Comparison of ENCODE assay signal across 17 cellular contexts in genomic region chr9:129058965-129059795, GRCh38. TPM values are rescaled to one million over a fixed set of nuclear protein-coding genes. Genes with fewer than 3 reads are reported as not detected.
DNase-seq lines count a peak whose midpoint lies in the region; ATAC-seq and TF ChIP-seq lines count a peak whose summit lies in the region.
"Had no signal": no experiment of that assay in that cellular context is flagged by ENCODE, and none has a peak within 500 bp of the region (broad histone marks: within the 10 kb centered on the region; RNA-seq: fewer than 3 reads in every experiment).

No MANE protein-coding gene starts in this region.

- no peak overlapping the region for H3K4me3 ChIP-seq in NB4 (ENCODE audit: low read depth, low read length)
- H3K4me3 ChIP-seq: ovary, SK-N-MC, uterus had no signal

- no peaks in the 10 kb centered on the region for H3K4me1 Mint-ChIP-seq in activated CD8-positive, alpha-beta memory T cell treated with anti-CD3 and anti-CD28 coated beads, Interleukin-2, amount 10 ng/mL, durations not matched to agents 7 days and 5 days
- H3K4me1 Mint-ChIP-seq in endothelial cell (ENCODE audit: unreplicated experiment), result no peaks in the 10 kb centered on the region
- H3K4me1 Mint-ChIP-seq in activated T-helper 2 cell treated with anti-CD3 and anti-CD28 coated beads, Interferon-gamma antibody, Interleukin-2, Interleukin-4, amounts not matched to agents 10 μg/mL and 5 μg/mL and 100 μg/mL, durations not matched to agents 14 hours and 24 hours and 36 hours (ENCODE audit: low read depth), result no peaks in the 10 kb centered on the region

- no peaks in the 10 kb centered on the region for H3K27me3 Mint-ChIP-seq in activated CD8-positive, alpha-beta memory T cell treated with anti-CD3 and anti-CD28 coated beads, Interleukin-2, amount 10 ng/mL, durations not matched to agents 7 days and 5 days
- peaks cover 2% of the 10 kb centered on the region for H3K27me3 Mint-ChIP-seq in endothelial cell (ENCODE audit: unreplicated experiment)
- H3K27me3 Mint-ChIP-seq in activated T-helper 2 cell treated with anti-CD3 and anti-CD28 coated beads, Interferon-gamma antibody, Interleukin-2, Interleukin-4, amounts not matched to agents 10 μg/mL and 5 μg/mL and 100 μg/mL, durations not matched to agents 14 hours and 24 hours and 36 hours (ENCODE audit: low read depth), result no peaks in the 10 kb centered on the region

- H3K4me3 Mint-ChIP-seq in activated CD8-positive, alpha-beta memory T cell treated with anti-CD3 and anti-CD28 coated beads, Interleukin-2, amount 10 ng/mL, durations not matched to agents 7 days and 5 days, result no peak overlapping the region
- H3K4me3 Mint-ChIP-seq in endothelial cell (ENCODE audit: unreplicated experiment), result no peak overlapping the region
- no peak overlapping the region for H3K4me3 Mint-ChIP-seq in activated T-helper 2 cell treated with anti-CD3 and anti-CD28 coated beads, Interferon-gamma antibody, Interleukin-2, Interleukin-4, amounts not matched to agents 10 μg/mL and 5 μg/mL and 100 μg/mL, durations not matched to agents 14 hours and 24 hours and 36 hours (ENCODE audit: low read depth)

- ATAC-seq in activated CD8-positive, alpha-beta memory T cell treated with anti-CD3 and anti-CD28 coated beads, Interleukin-2, amount 10 ng/mL, durations not matched to agents 7 days and 5 days, result no peak

- CTCF ChIA-PET in activated CD8-positive, alpha-beta memory T cell treated with anti-CD3 and anti-CD28 coated beads, Interleukin-2, amount 10 ng/mL, durations not matched to agents 7 days and 5 days (lab: Charles Lee), result no interaction called here

- TF ChIP-seq CTCF in NB4 (IDR thresholded peaks at IDR 0.05; ENCODE audit: low read depth, low read length) (no peak), endothelial cell (IDR thresholded peaks at IDR 0.05; ENCODE audit: unreplicated experiment) (no peak)

- no peak for TF ChIP-seq POLR2A in NB4 (IDR thresholded peaks at IDR 0.05; ENCODE audit: extremely low read depth, insufficient read length)

- no peak overlapping the region for H3K27ac Mint-ChIP-seq in activated CD8-positive, alpha-beta memory T cell treated with anti-CD3 and anti-CD28 coated beads, Interleukin-2, amount 10 ng/mL, durations not matched to agents 7 days and 5 days
- H3K27ac Mint-ChIP-seq in endothelial cell (ENCODE audit: unreplicated experiment), result no peak overlapping the region
- H3K27ac Mint-ChIP-seq in activated T-helper 2 cell treated with anti-CD3 and anti-CD28 coated beads, Interferon-gamma antibody, Interleukin-2, Interleukin-4, amounts not matched to agents 10 μg/mL and 5 μg/mL and 100 μg/mL, durations not matched to agents 14 hours and 24 hours and 36 hours, result no peak overlapping the region

- DNase-seq in CD1c-positive myeloid dendritic cell (ENCODE audit: extremely low spot score), result peak; percentile 86
- peak; percentile 76 for DNase-seq in NB4 (ENCODE audit: low read depth)
- DNase-seq in glomerular visceral epithelial cell (ENCODE audit: extremely low spot score), result peak; percentile 28
- DNase-seq in activated CD8-positive, alpha-beta memory T cell treated with anti-CD3 and anti-CD28 coated beads, Interleukin-2, amount 10 ng/mL, durations not matched to agents 7 days and 5 days, result no peak
- no peak for DNase-seq in endothelial cell (ENCODE audit: low spot score)
- no peak for DNase-seq in activated T-helper 2 cell treated with anti-CD3 and anti-CD28 coated beads, Interferon-gamma antibody, Interleukin-2, Interleukin-4, amounts not matched to agents 10 μg/mL and 5 μg/mL and 100 μg/mL, durations not matched to agents 14 hours and 24 hours and 36 hours (ENCODE audit: low spot score)
- DNase-seq: activated CD4-positive, CD25-positive, alpha-beta regulatory T cell treated with anti-CD3 and anti-CD28 coated beads, Interleukin-2, amount 50 U/mL, for 72 hours; activated T-cell treated with anti-CD3 and anti-CD28 coated beads, Interleukin-2, amount 50 U/mL, for 48 hours; anterior cingulate cortex; DMS79 treated with DMSO at 0.1 percent for 48 hours; hippocampal formation; mesenchymal stem cell; NCI-H146; NCI-H774; ovary; uterus had no signal

- H3K36me3 Mint-ChIP-seq in activated CD8-positive, alpha-beta memory T cell treated with anti-CD3 and anti-CD28 coated beads, Interleukin-2, amount 10 ng/mL, durations not matched to agents 7 days and 5 days, result peaks cover 10% of the 10 kb centered on the region
- peaks cover 18% of the 10 kb centered on the region for H3K36me3 Mint-ChIP-seq in endothelial cell (ENCODE audit: low read depth, unreplicated experiment)
- H3K36me3 Mint-ChIP-seq in activated T-helper 2 cell treated with anti-CD3 and anti-CD28 coated beads, Interferon-gamma antibody, Interleukin-2, Interleukin-4, amounts not matched to agents 10 μg/mL and 5 μg/mL and 100 μg/mL, durations not matched to agents 14 hours and 24 hours and 36 hours (ENCODE audit: low read depth), result peaks cover 11% of the 10 kb centered on the region

- intact Hi-C loops in activated T-helper 2 cell treated with anti-CD3 and anti-CD28 coated beads, Interferon-gamma antibody, Interleukin-2, Interleukin-4, amounts not matched to agents 10 μg/mL and 5 μg/mL and 100 μg/mL, durations not matched to agents 14 hours and 24 hours and 36 hours (cut with micrococcal nuclease), result no loop called here

- no peaks in the 10 kb centered on the region for H3K9me3 Mint-ChIP-seq in activated CD8-positive, alpha-beta memory T cell treated with anti-CD3 and anti-CD28 coated beads, Interleukin-2, amount 10 ng/mL, durations not matched to agents 7 days and 5 days (ENCODE audit: low read depth)
- H3K9me3 Mint-ChIP-seq in endothelial cell (ENCODE audit: unreplicated experiment), result no peaks in the 10 kb centered on the region
- no peaks in the 10 kb centered on the region for H3K9me3 Mint-ChIP-seq in activated T-helper 2 cell treated with anti-CD3 and anti-CD28 coated beads, Interferon-gamma antibody, Interleukin-2, Interleukin-4, amounts not matched to agents 10 μg/mL and 5 μg/mL and 100 μg/mL, durations not matched to agents 14 hours and 24 hours and 36 hours

RNA-seq across cellular contexts. Expression of gene DOLPP1, which starts 21.7 kb away (rescaled TPM):
- total RNA-seq in activated CD8-positive, alpha-beta memory T cell treated with anti-CD3 and anti-CD28 coated beads, Interleukin-2, amount 10 ng/mL, durations not matched to agents 7 days and 5 days, result 10 to 100 TPM; 18.5 to 23.7 TPM
- total RNA-seq in endothelial cell (ENCODE audit: unreplicated experiment), result 21.4 TPM
- 20.2 and 22.9 TPM in 2 replicates for total RNA-seq in activated T-helper 2 cell treated with anti-CD3 and anti-CD28 coated beads, Interferon-gamma antibody, Interleukin-2, Interleukin-4, amounts not matched to agents 10 μg/mL and 5 μg/mL and 100 μg/mL, durations not matched to agents 14 hours and 24 hours and 36 hours

RNA-seq across cellular contexts. Expression of gene MIGA2, which starts 22.8 kb away (rescaled TPM):
- 10 to 100 TPM; 39.3 to 51.3 TPM for total RNA-seq in activated CD8-positive, alpha-beta memory T cell treated with anti-CD3 and anti-CD28 coated beads, Interleukin-2, amount 10 ng/mL, durations not matched to agents 7 days and 5 days
- 32.9 TPM for total RNA-seq in endothelial cell (ENCODE audit: unreplicated experiment)
- 41.5 and 41.7 TPM in 2 replicates for total RNA-seq in activated T-helper 2 cell treated with anti-CD3 and anti-CD28 coated beads, Interferon-gamma antibody, Interleukin-2, Interleukin-4, amounts not matched to agents 10 μg/mL and 5 μg/mL and 100 μg/mL, durations not matched to agents 14 hours and 24 hours and 36 hours

RNA-seq across cellular contexts. Expression of gene SH3GLB2, which starts 31.0 kb away (rescaled TPM):
- total RNA-seq in activated CD8-positive, alpha-beta memory T cell treated with anti-CD3 and anti-CD28 coated beads, Interleukin-2, amount 10 ng/mL, durations not matched to agents 7 days and 5 days, result 10 to 100 TPM; 76.8 to 93.4 TPM
- 94.3 TPM for total RNA-seq in endothelial cell (ENCODE audit: unreplicated experiment)
- total RNA-seq in activated T-helper 2 cell treated with anti-CD3 and anti-CD28 coated beads, Interferon-gamma antibody, Interleukin-2, Interleukin-4, amounts not matched to agents 10 μg/mL and 5 μg/mL and 100 μg/mL, durations not matched to agents 14 hours and 24 hours and 36 hours, result 71.5 and 73.4 TPM in 2 replicates

RNA-seq across cellular contexts. Expression of gene CRAT, which starts 51.4 kb away (rescaled TPM):
- total RNA-seq in activated CD8-positive, alpha-beta memory T cell treated with anti-CD3 and anti-CD28 coated beads, Interleukin-2, amount 10 ng/mL, durations not matched to agents 7 days and 5 days, result 10 to 100 TPM; 14.1 to 17.6 TPM
- 42.9 TPM for total RNA-seq in endothelial cell (ENCODE audit: unreplicated experiment)
- total RNA-seq in activated T-helper 2 cell treated with anti-CD3 and anti-CD28 coated beads, Interferon-gamma antibody, Interleukin-2, Interleukin-4, amounts not matched to agents 10 μg/mL and 5 μg/mL and 100 μg/mL, durations not matched to agents 14 hours and 24 hours and 36 hours, result 13.6 and 14.3 TPM in 2 replicates

RNA-seq across cellular contexts. Expression of gene PTPA, which starts 52.0 kb away (rescaled TPM):
- total RNA-seq in activated CD8-positive, alpha-beta memory T cell treated with anti-CD3 and anti-CD28 coated beads, Interleukin-2, amount 10 ng/mL, durations not matched to agents 7 days and 5 days, result 100 to 1,000 TPM; 115 to 129 TPM
- total RNA-seq in endothelial cell (ENCODE audit: unreplicated experiment), result 120 TPM
- total RNA-seq in activated T-helper 2 cell treated with anti-CD3 and anti-CD28 coated beads, Interferon-gamma antibody, Interleukin-2, Interleukin-4, amounts not matched to agents 10 μg/mL and 5 μg/mL and 100 μg/mL, durations not matched to agents 14 hours and 24 hours and 36 hours, result 106 and 112 TPM in 2 replicates

Comparison
In these comparisons a context has a peak if more than half of its experiments do, and no peak if none do; other contexts are left out.
1. DNase-seq: peak in CD1c-positive myeloid dendritic cell (single experiment), NB4 (single experiment) and glomerular visceral epithelial cell (single experiment); none in activated CD8-positive, alpha-beta memory T cell treated with anti-CD3 and anti-CD28 coated beads, Interleukin-2, amount 10 ng/mL, durations not matched to agents 7 days and 5 days (single experiment), endothelial cell (single experiment) and activated T-helper 2 cell treated with anti-CD3 and anti-CD28 coated beads, Interferon-gamma antibody, Interleukin-2, Interleukin-4, amounts not matched to agents 10 μg/mL and 5 μg/mL and 100 μg/mL, durations not matched to agents 14 hours and 24 hours and 36 hours (single experiment).